31 cellular contexts compared by ENCODE assay signal in genomic region chr7:147438216-147438615, GRCh38.
"Had no signal": no experiment of that assay in that cellular context is flagged by ENCODE, and none has a peak within 500 bp of the region (broad histone marks: within the 10 kb centered on the region; RNA-seq: fewer than 3 reads in every experiment).

No MANE protein-coding gene starts in this region.

- H3K79me2 ChIP-seq: parathyroid adenoma had no signal

- H3K27me3 ChIP-seq: adrenal gland, ascending aorta, cardiac muscle cell, colonic mucosa, dorsolateral prefrontal cortex, sigmoid colon had no signal

- H2AFZ ChIP-seq: parathyroid adenoma had no signal

- H3K9ac ChIP-seq: parathyroid adenoma had no signal

- H3K4me3 ChIP-seq: adrenal gland, ascending aorta, cardiac muscle cell, colonic mucosa, dorsolateral prefrontal cortex, lower lobe of right lung, psoas muscle, sigmoid colon, thoracic aorta had no signal

- ATAC-seq: left lobe of liver; lower lobe of right lung; naive thymus-derived CD8-positive, alpha-beta T cell; psoas muscle had no signal

- H3K36me3 ChIP-seq: adrenal gland, ascending aorta, cardiac muscle cell, colonic mucosa, lower lobe of right lung, sigmoid colon, thoracic aorta had no signal

- H3K9me3 ChIP-seq: adrenal gland, ascending aorta, colonic mucosa, psoas muscle, thoracic aorta had no signal

- H3K27ac ChIP-seq: adrenal gland, ascending aorta, cardiac muscle cell, colonic mucosa, dorsolateral prefrontal cortex, lower lobe of right lung, parathyroid adenoma, psoas muscle, sigmoid colon, thoracic aorta, VCaP had no signal

- DNase-seq: activated CD4-positive, alpha-beta T cell treated with anti-CD3 and anti-CD28 coated beads for 4 hours; activated CD4-positive, alpha-beta T cell treated with anti-CD3 and anti-CD28 coated beads, Interleukin-2, amount 50 U/mL, for 4 hours; activated CD8-positive, alpha-beta memory T cell treated with anti-CD3 and anti-CD28 coated beads for 24 hours; activated effector memory CD4-positive, alpha-beta T cell treated with Interleukin-2 at 50 U/mL for 16 hours; activated naive CD4-positive, alpha-beta T cell treated with Interleukin-2 at 50 U/mL for 16 hours; adrenal gland; cerebellar nuclear complex; colonic mucosa; dorsolateral prefrontal cortex; effector memory CD4-positive, alpha-beta T cell; foreskin fibroblast; head of caudate nucleus; hippocampal formation; immature natural killer cell; lower lobe of right lung; mesenchymal stem cell; naive thymus-derived CD8-positive, alpha-beta T cell; nucleus accumbens; psoas muscle; sigmoid colon; stimulated activated CD4-positive, alpha-beta T cell treated with anti-CD3 and anti-CD28 coated beads, Interleukin-15, amount 100 ng/mL, for 24 hours; stimulated activated CD4-positive, alpha-beta T cell treated with anti-CD3 and anti-CD28 coated beads, Interleukin-2, amount 100 ng/mL, for 24 hours; stimulated activated naive CD4-positive, alpha-beta T cell; T-helper 1 cell; trophoblast cell had no signal

- H3K4me1 ChIP-seq: adrenal gland, ascending aorta, colonic mucosa, lower lobe of right lung, parathyroid adenoma, psoas muscle, sigmoid colon had no signal
